ENCODE assay signal across 27 cellular contexts in genomic region chr18:77187201-77187600, GRCh38.
"Had no signal": no experiment of that assay in that cellular context is flagged by ENCODE, and none has a peak within 500 bp of the region (broad histone marks: within the 10 kb centered on the region; RNA-seq: fewer than 3 reads in every experiment).

No MANE protein-coding gene starts in this region.

- ATAC-seq: stimulated activated effector memory CD8-positive, alpha-beta T cell treated with anti-CD3 and anti-CD28 coated beads, Interleukin-12 subunit alpha, Interleukin-12 subunit beta, amount 100 ng/mL, for 72 hours; stimulated activated memory B cell treated with anti-CD40 and anti-IgM and Interleukin-4, amounts not matched to agents 10 μg/mL and 1 μg/mL and 100 μg/mL, for 72 hours; stimulated activated naive B cell treated with anti-CD40 and anti-IgM and Interleukin-4, amounts not matched to agents 10 μg/mL and 1 μg/mL and 100 μg/mL, for 72 hours; stimulated activated naive CD8-positive, alpha-beta T cell treated with anti-CD3 and anti-CD28 coated beads, Interleukin-15, amount 100 ng/mL, for 72 hours; stimulated activated naive CD8-positive, alpha-beta T cell treated with anti-CD3 and anti-CD28 coated beads, Interleukin-15, Interleukin-2, amounts not matched to agents 100 U/mL and 50 U/mL, for 24 hours; upper lobe of right lung had no signal

- H3K9me3 ChIP-seq: suprapubic skin, testis, thoracic aorta, thyroid gland, tibial artery, transverse colon, upper lobe of left lung, upper lobe of right lung, uterus, vagina had no signal

- H3K4me3 ChIP-seq: stomach, suprapubic skin, testis, thoracic aorta, thyroid gland, tibial artery, tibial nerve, transverse colon, upper lobe of left lung, upper lobe of right lung, uterus, vagina had no signal

- H3K36me3 ChIP-seq: stomach, suprapubic skin, thoracic aorta, thyroid gland, tibial artery, tibial nerve, transverse colon, upper lobe of left lung, upper lobe of right lung, uterus, vagina had no signal

- H3K4me1 ChIP-seq: suprapubic skin, testis, thyroid gland, tibial artery, tibial nerve, transverse colon, upper lobe of left lung, upper lobe of right lung, uterus, vagina had no signal

- H3K27me3 ChIP-seq: stomach, suprapubic skin, testis, thyroid gland, tibial artery, tibial nerve, transverse colon, upper lobe of left lung, upper lobe of right lung, uterus, vagina had no signal

- H3K27ac ChIP-seq: stomach, suprapubic skin, testis, thoracic aorta, thyroid gland, tibial artery, tibial nerve, transverse colon, upper lobe of left lung, upper lobe of right lung, uterus, vagina had no signal

- DNase-seq: stimulated activated CD4-positive, alpha-beta T cell treated with anti-CD3 and anti-CD28 coated beads, Interleukin-2, amount 100 ng/mL, for 48 hours; stimulated activated CD4-positive, alpha-beta T cell treated with anti-CD3 and anti-CD28 coated beads, Interleukin-4, amount 100 ng/mL, for 1 hour; stimulated activated CD4-positive, alpha-beta T cell treated with anti-CD3 and anti-CD28 coated beads, Interleukin-4, amount 100 ng/mL, for 24 hours; stimulated activated CD4-positive, alpha-beta T cell treated with anti-CD3 and anti-CD28 coated beads, Interleukin-4, amount 100 ng/mL, for 4 hours; stimulated activated CD8-positive, alpha-beta memory T cell treated with anti-CD3 and anti-CD28 coated beads, Interleukin-4, amount 100 ng/mL, for 48 hours; stimulated activated naive B cell treated with anti-CD40 and anti-IgM and Interleukin-4, amounts not matched to agents 10 μg/mL and 1 μg/mL and 100 μg/mL, for 72 hours; stimulated activated naive CD4-positive, alpha-beta T cell; stimulated activated naive CD4-positive, alpha-beta T cell treated with Interleukin-2 at 50 U/mL for 16 hours; stimulated activated naive CD8-positive, alpha-beta T cell treated with anti-CD3 and anti-CD28 coated beads, Interleukin-15, amount 100 ng/mL, for 72 hours; stimulated activated naive CD8-positive, alpha-beta T cell treated with anti-CD3 and anti-CD28 coated beads, Interleukin-15, Interleukin-2, amounts not matched to agents 100 U/mL and 50 U/mL, for 24 hours; stomach; substantia nigra; testis; thyroid gland; tibial artery; transverse colon; trophoblast cell; upper lobe of left lung; upper lobe of right lung; uterus had no signal

- FAIRE-seq: urothelium cell line had no signal
